ENCODE assay signal across 8 cellular contexts in the genomic region with DNA sequence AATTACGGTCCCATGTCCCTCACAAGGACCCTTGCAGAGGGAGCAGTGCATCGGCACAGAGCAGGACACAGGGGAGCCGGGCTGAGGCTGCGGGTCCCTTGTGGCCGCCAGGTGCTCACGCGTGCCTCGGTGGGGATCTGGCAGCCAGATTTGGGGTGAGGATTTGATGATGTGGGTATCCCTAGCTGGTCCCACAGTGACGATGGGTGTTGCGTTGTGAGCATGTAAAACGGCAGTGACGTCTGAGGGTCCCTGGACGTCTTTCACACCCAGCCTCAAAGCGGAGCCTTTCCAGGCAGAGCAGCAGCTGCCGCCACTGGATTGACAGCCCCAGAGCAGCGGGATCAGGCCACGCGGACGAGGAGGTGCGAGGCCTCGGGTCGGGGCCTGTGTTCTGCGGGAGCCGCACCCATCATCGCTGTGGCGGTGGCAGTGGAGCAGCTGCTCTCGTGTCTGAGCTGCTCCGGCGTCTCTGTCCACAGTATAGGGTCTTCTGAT. TPM values are rescaled to one million over a fixed set of nuclear protein-coding genes. Genes with fewer than 3 reads are reported as not detected.
A peak's percentile ranks its signal among the peaks of the same experiment; 100 is the strongest.
DNase-seq lines count a peak whose midpoint lies in the region; ATAC-seq, FAIRE-seq and TF ChIP-seq lines count a peak whose summit lies in the region.

No MANE protein-coding gene starts in this region.

- peak overlapping the region; percentile 76 for H3K4me3 ChIP-seq in CD8-positive, alpha-beta T cell (ENCODE audit: low read depth, low read length)
- H3K4me3 ChIP-seq in Panc1 (ENCODE audit: low read depth in 2 of 2, low read length in 2 of 2) = peak overlapping the region; percentile 33 to 38
- peak overlapping the region in 1 of 3 experiments; percentile 1 for H3K4me3 ChIP-seq in endothelial cell of umbilical vein (replicated peaks in 1 of 3; ENCODE audit: insufficient read depth in 1 of 3, low read depth in 1 of 3, low read length in 3 of 3)
- peak overlapping the region; percentile 54 for H3K4me3 ChIP-seq in ovary

- H3K9me1 ChIP-seq in endothelial cell of umbilical vein (replicated peaks; ENCODE audit: control insufficient read depth, extremely low read depth, insufficient read depth, low read length) = no peaks in the 10 kb centered on the region

- no peak overlapping the region for H2AFZ ChIP-seq in endothelial cell of umbilical vein (ENCODE audit: low read depth, low read length)

- FAIRE-seq in endothelial cell of umbilical vein (lab: Jason Lieb, UNC) = no peak

- no peaks in the 10 kb centered on the region for H3K27me3 Mint-ChIP-seq in CD8-positive, alpha-beta T cell (ENCODE audit: low read depth)

- peak overlapping the region; percentile 6 for H3K9ac ChIP-seq in endothelial cell of umbilical vein (replicated peaks; ENCODE audit: extremely low read depth, insufficient read depth, low read length)

- 28 to 37% (median 30%) methylated on average over 18 to 29 of the region's 29 CpGs for WGBS in ovary, 3 donors

- CTCF ChIA-PET in CD8-positive, alpha-beta T cell (lab: Charles Lee) = no interaction called here
- CTCF ChIA-PET in Panc1 (lab: Charles Lee) = interaction anchor here (0.7 kb wide), 1 partner anchor 188 kb away, joined by 4 read pairs; no protein-coding TSS in a partner anchor
- CTCF ChIA-PET in endothelial cell of umbilical vein (lab: Charles Lee) = no interaction called here

- peak overlapping the region; percentile 76 for H3K27ac Mint-ChIP-seq in CD8-positive, alpha-beta T cell

- peaks cover 4% of the 10 kb centered on the region for H3K79me2 ChIP-seq in endothelial cell of umbilical vein (ENCODE audit: control insufficient read depth, insufficient read depth, low read length)

- POLR2A ChIA-PET in CD8-positive, alpha-beta T cell (lab: Charles Lee) = interaction anchor here (0.6 kb wide), 1 partner anchor 611 kb away, joined by 6 read pairs; no protein-coding TSS in a partner anchor
- POLR2A ChIA-PET in Panc1 (lab: Charles Lee) = interaction anchor here (0.7 kb wide), 1 partner anchor 53 kb away, joined by 8 read pairs; no protein-coding TSS in a partner anchor
- POLR2A ChIA-PET in endothelial cell of umbilical vein (lab: Charles Lee) = no interaction called here

- no peaks in the 10 kb centered on the region for H4K20me1 ChIP-seq in endothelial cell of umbilical vein (replicated peaks; ENCODE audit: control insufficient read depth, extremely low read depth, insufficient read depth, low read length)

- no peak for TF ChIP-seq EP300 in ovary (IDR thresholded peaks at IDR 0.05)

- peaks cover 33% of the 10 kb centered on the region for H3K4me1 Mint-ChIP-seq in CD8-positive, alpha-beta T cell (ENCODE audit: low read depth)

- BruUV-seq in Panc1 (replicated peaks; lab: Mats Ljungman, UMichigan) = TSS peak; percentile 55
- BruUV-seq in endothelial cell of umbilical vein (replicated peaks; lab: Mats Ljungman, UMichigan) = no TSS peak

- no peaks in the 10 kb centered on the region for H3K27me3 ChIP-seq in CD8-positive, alpha-beta T cell (ENCODE audit: insufficient read depth, low read length)
- H3K27me3 ChIP-seq in Panc1 (ENCODE audit: control insufficient read depth, insufficient read depth, low read length) = no peaks in the 10 kb centered on the region
- no peaks in the 10 kb centered on the region for H3K27me3 ChIP-seq in endothelial cell of umbilical vein (ENCODE audit: control insufficient read depth in 2 of 2, insufficient read depth in 2 of 2, low read length in 2 of 2)
- no peaks in the 10 kb centered on the region for H3K27me3 ChIP-seq in ovary

- dilution Hi-C loops in endothelial cell of umbilical vein (cut with MboI; ENCODE audit: extremely low pct_ligation_motif_present, low sequenced_read_pairs) = no loop called here

- intact Hi-C loops in CD8-positive, alpha-beta T cell (cut with DNase I, micrococcal nuclease) = loop anchor here (5.0 kb wide), 2 partner anchors 54 to 76 kb away; a partner anchor contains a TSS
- intact Hi-C loops in Panc1 (cut with micrococcal nuclease; ENCODE audit: unreplicated experiment) (no loop called here), endothelial cell of umbilical vein (cut with micrococcal nuclease) (no loop called here), ovary (cut with DNase I) (no loop called here), posterior vena cava (cut with DNase I) (no loop called here)

- no peak for TF ChIP-seq CTCF in CD8-positive, alpha-beta T cell (IDR thresholded peaks at IDR 0.05)
- TF ChIP-seq CTCF in Panc1 (IDR thresholded peaks at IDR 0.05) (no peak), endothelial cell of umbilical vein (IDR thresholded peaks at IDR 0.05; ENCODE audit: extremely low read depth in 1 of 2, insufficient read depth in 1 of 2, low read depth in 1 of 2, low read length in 2 of 2) (no peak), ovary (IDR thresholded peaks at IDR 0.05) (no peak)

- in situ Hi-C loops in Panc1 (cut with HindIII; ENCODE audit: low pct_unique_long_range_greater_than_20kb, low sequenced_read_pairs) = no loop called here

- peak overlapping the region; percentile 74 for H3K4me3 Mint-ChIP-seq in CD8-positive, alpha-beta T cell

- H3K36me3 ChIP-seq in CD8-positive, alpha-beta T cell (ENCODE audit: insufficient read depth, low read length) = peaks cover 6% of the 10 kb centered on the region
- peaks cover 4% of the 10 kb centered on the region; the same call in 1 of the 2 replicates for H3K36me3 ChIP-seq in Panc1 (ENCODE audit: control insufficient read depth, insufficient read depth, low read length)
- peaks cover 0 to 25% of the 10 kb centered on the region in 2 experiments for H3K36me3 ChIP-seq in endothelial cell of umbilical vein (ENCODE audit: control insufficient read depth in 2 of 2, extremely low read depth in 1 of 2, insufficient read depth in 2 of 2, low read length in 2 of 2)
- no peaks in the 10 kb centered on the region for H3K36me3 ChIP-seq in ovary

- ATAC-seq in CD8-positive, alpha-beta T cell = peak; percentile 35
- ATAC-seq in Panc1 = no peak

- H3K27ac ChIP-seq in CD8-positive, alpha-beta T cell (ENCODE audit: low read depth, low read length) = peak overlapping the region; percentile 52
- H3K27ac ChIP-seq in Panc1 (ENCODE audit: low read length) = peak overlapping the region; percentile 78
- H3K27ac ChIP-seq in endothelial cell of umbilical vein (ENCODE audit: insufficient read depth, low read depth, low read length) = peak overlapping the region; percentile 27
- peak overlapping the region; percentile 90 to 91 for H3K27ac ChIP-seq in ovary

- H3K9me3 ChIP-seq in CD8-positive, alpha-beta T cell (ENCODE audit: low read length) = no peaks in the 10 kb centered on the region
- H3K9me3 ChIP-seq in Panc1 (ENCODE audit: control insufficient read depth, insufficient read depth, low read depth, low read length) = no peaks in the 10 kb centered on the region
- no peaks in the 10 kb centered on the region for H3K9me3 ChIP-seq in endothelial cell of umbilical vein (replicated peaks; ENCODE audit: control insufficient read depth, insufficient read depth, low read length)
- no peaks in the 10 kb centered on the region for H3K9me3 ChIP-seq in ovary

- peaks cover 13% of the 10 kb centered on the region for H3K36me3 Mint-ChIP-seq in CD8-positive, alpha-beta T cell

- peak overlapping the region; percentile 64 for H3K4me2 ChIP-seq in endothelial cell of umbilical vein (ENCODE audit: insufficient read depth, low read length)

- H3K4me1 ChIP-seq in CD8-positive, alpha-beta T cell (ENCODE audit: insufficient read depth, low read length) = peaks cover 37% of the 10 kb centered on the region
- H3K4me1 ChIP-seq in Panc1 (ENCODE audit: control insufficient read depth, insufficient read depth, low read length) (peaks cover 19% of the 10 kb centered on the region), endothelial cell of umbilical vein (ENCODE audit: control insufficient read depth, extremely low read depth, insufficient read depth, low read length) (peaks cover 8% of the 10 kb centered on the region), ovary (ENCODE audit: insufficient read depth) (peaks cover 2% of the 10 kb centered on the region)

- TF ChIP-seq POLR2A in endothelial cell of umbilical vein (IDR thresholded peaks at IDR 0.05; ENCODE audit: low read depth, low read length) = no peak
- no peak for TF ChIP-seq POLR2A in ovary (IDR thresholded peaks at IDR 0.05)

- H3K9me3 Mint-ChIP-seq in CD8-positive, alpha-beta T cell = no peaks in the 10 kb centered on the region

- DNase-seq in CD8-positive, alpha-beta T cell = peak in 3 of 7 experiments; percentile 15 to 41 (median 17)
- DNase-seq in Panc1 (ENCODE audit: low read depth, low spot score) (no peak), endothelial cell of umbilical vein (ENCODE audit: low read depth, low spot score) (no peak), ovary (peak in 3 of 5 donors; percentile 47 to 54 (median 51)), posterior vena cava (ENCODE audit: low spot score) (no peak), SIG-M5 treated with dmso at 0.1 percent for 504 hours (lab: John Stamatoyannopoulos, UW; ENCODE audit: unreplicated experiment) (no peak), cortex of kidney (lab: John Stamatoyannopoulos, UW) (no peak), SKM-1 treated with dmso at 0.1 percent for 144 hours (lab: John Stamatoyannopoulos, UW; ENCODE audit: unreplicated experiment) (no peak)

TF ChIP-seq in endothelial cell of umbilical vein, 7 proteins besides CTCF, POLR2A, EP300 and RAD21:
- TF ChIP-seq, protein P1, sequence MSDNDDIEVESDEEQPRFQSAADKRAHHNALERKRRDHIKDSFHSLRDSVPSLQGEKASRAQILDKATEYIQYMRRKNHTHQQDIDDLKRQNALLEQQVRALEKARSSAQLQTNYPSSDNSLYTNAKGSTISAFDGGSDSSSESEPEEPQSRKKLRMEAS (IDR thresholded peaks at IDR 0.05; ENCODE audit: insufficient read depth, insufficient read length) = no peak

RNA-seq across cellular contexts. Expression of a gene that starts 54.6 kb away (rescaled TPM):
- 100 to 1,000 TPM; 103 to 107 TPM for total RNA-seq in CD8-positive, alpha-beta T cell
- total RNA-seq in Panc1 (2021; ENCODE audit: unreplicated experiment) (132 TPM), endothelial cell of umbilical vein (62.0 and 63.8 TPM in 2 replicates), ovary (10 to 100 TPM; 43.0 to 99.3 (median 83.5) TPM), posterior vena cava (10 to 100 TPM; 49.7 to 56.5 TPM)
- 134 TPM for polyA plus RNA-seq in Panc1 (2012; ENCODE audit: insufficient read length)
- polyA plus RNA-seq in endothelial cell of umbilical vein (73.4 and 76.7 TPM in 2 replicates), ovary (10 to 100 TPM; 55.2 to 58.0 TPM)
- polyA plus RNA-seq in endothelial cell of umbilical vein (2011; cell fraction: cytosol; rRNA removed) = 90.2 and 99.6 TPM in 2 replicates
- 151 and 173 TPM in 2 replicates for polyA plus RNA-seq in endothelial cell of umbilical vein (2011; cell fraction: nucleus; rRNA removed)
- polyA plus RNA-seq in endothelial cell of umbilical vein (2012) = 64.7 and 69.7 TPM in 2 replicates
- polyA minus RNA-seq in endothelial cell of umbilical vein = 63.9 and 68.5 TPM in 2 replicates
- polyA minus RNA-seq in endothelial cell of umbilical vein (2011; cell fraction: cytosol; rRNA and poly(A)+ RNA removed) = 44.0 TPM
- 36.2 and 46.2 TPM in 2 replicates for polyA minus RNA-seq in endothelial cell of umbilical vein (2011; cell fraction: nucleus; rRNA and poly(A)+ RNA removed)

Comparison
In these comparisons a context has a peak if more than half of its experiments do, and no peak if none do; other contexts are left out.
1. DNase-seq: peak in ovary (3 of 5); none in Panc1 (single experiment), endothelial cell of umbilical vein (single experiment), posterior vena cava (single experiment), SIG-M5 treated with dmso at 0.1 percent for 504 hours (single experiment), cortex of kidney (single experiment) and SKM-1 treated with dmso at 0.1 percent for 144 hours (single experiment).
2. H3K27ac ChIP-seq: peak in every context shown above with its lines; median percentile 90 in ovary; 78 in Panc1; 52 in CD8-positive, alpha-beta T cell; 27 in endothelial cell of umbilical vein.
3. intact Hi-C loops: an anchor here in CD8-positive, alpha-beta T cell (5.0 kb wide); none called in Panc1, endothelial cell of umbilical vein, ovary and posterior vena cava.